Comparison of ENCODE assay signal across 15 cellular contexts in genomic region chr2:42371621-42372473, GRCh38. TPM values are rescaled to one million over a fixed set of nuclear protein-coding genes. Genes with fewer than 3 reads are reported as not detected.
DNase-seq lines count a peak whose midpoint lies in the region; ATAC-seq, FAIRE-seq and TF ChIP-seq lines count a peak whose summit lies in the region.
"Had no signal": no experiment of that assay in that cellular context is flagged by ENCODE, and none has a peak within 500 bp of the region (broad histone marks: within the 10 kb centered on the region; RNA-seq: fewer than 3 reads in every experiment).

No MANE protein-coding gene starts in this region.

- no peak for TF ChIP-seq CTCF in H9 (conservative IDR thresholded peaks at IDR 0.05)
- no peak for TF ChIP-seq CTCF in endodermal cell (conservative IDR thresholded peaks at IDR 0.05)
- TF ChIP-seq CTCF in pancreas (IDR thresholded peaks at IDR 0.05): no peak

- no peak for FAIRE-seq in pancreas (lab: Jason Lieb, UNC)
- FAIRE-seq: endothelial cell of umbilical vein, GM12892, TTC549 had no signal

- no peaks in the 10 kb centered on the region for H4K20me1 ChIP-seq in H9 (ENCODE audit: control insufficient read depth, insufficient read depth, insufficient read length)

- no peak overlapping the region for H3K9ac ChIP-seq in H9 (ENCODE audit: extremely low read depth, insufficient read length, low read length)
- no peak overlapping the region for H3K9ac ChIP-seq in endodermal cell (ENCODE audit: extremely low read depth, low read length, poor library complexity, severe bottlenecking)
- H3K9ac ChIP-seq: GM23248 had no signal

- H3K27me3 ChIP-seq in H9 (ENCODE audit: insufficient read depth, low read length) (no peaks in the 10 kb centered on the region), endodermal cell (ENCODE audit: control insufficient read depth, insufficient read depth, low read length, poor library complexity, severe bottlenecking) (no peaks in the 10 kb centered on the region), pancreas (no peaks in the 10 kb centered on the region)

- no peaks in the 10 kb centered on the region for H3K9me3 Mint-ChIP-seq in H9
- H3K9me3 Mint-ChIP-seq in endodermal cell: no peaks in the 10 kb centered on the region
- H3K9me3 Mint-ChIP-seq: activated naive CD4-positive, alpha-beta T cell treated with anti-CD3 and anti-CD28 coated beads, Interleukin-2, amount 10 ng/mL, durations not matched to agents 7 days and 5 days had no signal

- H3K79me2 ChIP-seq in H9 (ENCODE audit: insufficient read depth, low read length): no peaks in the 10 kb centered on the region

- no peak overlapping the region for H3K18ac ChIP-seq in H9 (ENCODE audit: insufficient read length, low read depth, low read length)

- H2AK5ac ChIP-seq in H9 (ENCODE audit: insufficient read length, low read length): no peak overlapping the region

- H3K23ac ChIP-seq in H9 (ENCODE audit: insufficient read length, low read depth, low read length): no peak overlapping the region

- no peaks in the 10 kb centered on the region for H3K36me3 Mint-ChIP-seq in H9 (ENCODE audit: insufficient read depth in 1 of 3, low read depth in 3 of 3)
- no peaks in the 10 kb centered on the region for H3K36me3 Mint-ChIP-seq in endodermal cell (ENCODE audit: low read depth)
- H3K36me3 Mint-ChIP-seq: activated naive CD4-positive, alpha-beta T cell treated with anti-CD3 and anti-CD28 coated beads, Interleukin-2, amount 10 ng/mL, durations not matched to agents 7 days and 5 days had no signal

- DNase-seq in H9: no peak
- peak; percentile 53 for DNase-seq in NCI-H446 treated with DMSO at 0.1 percent for 48 hours (lab: John Stamatoyannopoulos, UW)
- DNase-seq in endodermal cell: peak; percentile 35
- no peak for DNase-seq in pancreas
- DNase-seq in posterior vena cava (ENCODE audit: low spot score): no peak
- no peak for DNase-seq in OCI-M1 (lab: John Stamatoyannopoulos, UW)
- DNase-seq in activated CD4-positive, alpha-beta T cell treated with anti-CD3 and anti-CD28 coated beads, Interleukin-2, amount 50 U/mL, for 48 hours: no peak
- DNase-seq: activated naive CD4-positive, alpha-beta T cell treated with anti-CD3 and anti-CD28 coated beads, Interleukin-2, amount 10 ng/mL, durations not matched to agents 7 days and 5 days; AML-193; GM23248; NCI-H226 had no signal

- no peaks in the 10 kb centered on the region for H3K79me1 ChIP-seq in H9 (ENCODE audit: insufficient read depth, low read depth, low read length, poor library complexity, severe bottlenecking)

- H3K9me3 ChIP-seq in H9 (ENCODE audit: control insufficient read depth, low read depth, low read length): no peaks in the 10 kb centered on the region
- H3K9me3 ChIP-seq in endodermal cell (ENCODE audit: control insufficient read depth, low read length): no peaks in the 10 kb centered on the region
- H3K9me3 ChIP-seq in pancreas: no peaks in the 10 kb centered on the region

- no peak overlapping the region for H3T11ph ChIP-seq in H9 (ENCODE audit: low read length)

- ATAC-seq in pancreas (peak in 3 of 4 donors; percentile 36 to 65 (median 60)), HG02623 (IDR thresholded peaks at IDR 0.05; ENCODE audit: unreplicated experiment) (no peak)

- intact Hi-C loops in pancreas (cut with DNase I): no loop called here
- intact Hi-C loops in posterior vena cava (cut with DNase I): no loop called here

- H2BK120ac ChIP-seq in H9 (ENCODE audit: low read depth, low read length, poor library complexity, severe bottlenecking): no peak overlapping the region

- no peaks in the 10 kb centered on the region for H3K27me3 Mint-ChIP-seq in H9 (ENCODE audit: low read depth)
- H3K27me3 Mint-ChIP-seq in endodermal cell (ENCODE audit: insufficient read depth): no peaks in the 10 kb centered on the region

- no peak overlapping the region for H2BK12ac ChIP-seq in H9 (ENCODE audit: insufficient read length, low read depth, low read length)

- H3K27ac Mint-ChIP-seq in H9: peak overlapping the region in 2 of 3 experiments; percentile 53 to 81; a peak in 3 of 7 replicates
- no peak overlapping the region for H3K27ac Mint-ChIP-seq in endodermal cell
- H3K27ac Mint-ChIP-seq: activated naive CD4-positive, alpha-beta T cell treated with anti-CD3 and anti-CD28 coated beads, Interleukin-2, amount 10 ng/mL, durations not matched to agents 7 days and 5 days had no signal

- H3K4me3 Mint-ChIP-seq in H9: no peak overlapping the region
- H3K4me3 Mint-ChIP-seq in endodermal cell: no peak overlapping the region
- H3K4me3 Mint-ChIP-seq: activated naive CD4-positive, alpha-beta T cell treated with anti-CD3 and anti-CD28 coated beads, Interleukin-2, amount 10 ng/mL, durations not matched to agents 7 days and 5 days had no signal

- H3K36me3 ChIP-seq in endodermal cell (ENCODE audit: control insufficient read depth, insufficient read depth, low read length) (no peaks in the 10 kb centered on the region), pancreas (no peaks in the 10 kb centered on the region)

- H3K4me1 Mint-ChIP-seq in H9: peaks cover 4 to 13% of the 10 kb centered on the region in 2 experiments; a peak in 2 of 4 replicates
- peaks cover 15% of the 10 kb centered on the region for H3K4me1 Mint-ChIP-seq in endodermal cell

- no peak overlapping the region for H3K4ac ChIP-seq in H9 (ENCODE audit: low read depth, low read length)

- H3K23me2 ChIP-seq in H9 (ENCODE audit: insufficient read length, low read depth, low read length, poor library complexity, severe bottlenecking): no peaks in the 10 kb centered on the region

- H3K56ac ChIP-seq in H9 (ENCODE audit: insufficient read length, low read depth, low read length): no peak overlapping the region

- no peak overlapping the region for H3K14ac ChIP-seq in H9 (ENCODE audit: insufficient read depth, low read length)

- H4K8ac ChIP-seq in H9 (replicated peaks; ENCODE audit: insufficient read length, low read depth, low read length): no peak overlapping the region

- no peak overlapping the region for H3K4me3 ChIP-seq in endodermal cell (ENCODE audit: low read length)
- no peak overlapping the region for H3K4me3 ChIP-seq in pancreas
- H3K4me3 ChIP-seq: GM23248 had no signal

- no peaks in the 10 kb centered on the region for H3K4me1 ChIP-seq in H9 (ENCODE audit: insufficient read depth, low read length)
- H3K4me1 ChIP-seq in endodermal cell (ENCODE audit: control insufficient read depth, insufficient read depth, low read length): peaks cover 10% of the 10 kb centered on the region
- no peaks in the 10 kb centered on the region for H3K4me1 ChIP-seq in pancreas

- no peak overlapping the region for H4K91ac ChIP-seq in H9 (ENCODE audit: insufficient read length, low read depth, low read length)

- no peak overlapping the region for H2BK20ac ChIP-seq in H9 (ENCODE audit: low read depth, low read length, poor library complexity, severe bottlenecking)

- no peak overlapping the region for H2BK15ac ChIP-seq in H9 (ENCODE audit: low read depth, low read length)

- no peak overlapping the region for H2BK5ac ChIP-seq in H9 (ENCODE audit: insufficient read length, low read length)

- no peak overlapping the region for H2AFZ ChIP-seq in H9 (ENCODE audit: low read length)
- H2AFZ ChIP-seq: GM23248 had no signal

- H3K27ac ChIP-seq in H9 (ENCODE audit: insufficient read length, low read depth, low read length) (no peak overlapping the region), endodermal cell (ENCODE audit: low read depth, low read length) (no peak overlapping the region), pancreas (no peak overlapping the region)
- H3K27ac ChIP-seq: GM23248 had no signal

- WGBS in H9 (ENCODE audit: extremely low coverage, insufficient read length, low lambda C conversion rate): no CpG with 5 or more reads among the region's 11 CpGs
- 92 to 97% methylated on average over 8 to 11 of the region's 11 CpGs for WGBS in endodermal cell (ENCODE audit: insufficient coverage in 1 of 2, insufficient read length in 1 of 2), 2 experiments
- 81 to 83% methylated on average over 11 of the region's 11 CpGs for WGBS in pancreas, 2 donors

- H3K4me2 ChIP-seq in H9 (ENCODE audit: insufficient read depth, insufficient read length, low read length): no peak overlapping the region

- no peak overlapping the region for H4K5ac ChIP-seq in H9 (ENCODE audit: insufficient read length, low read depth, low read length)

RNA-seq across cellular contexts. Expression of gene COX7A2L, which starts 10.8 kb away (rescaled TPM):
- total RNA-seq in H9 (2021) (102 and 103 TPM in 2 replicates), endodermal cell (100 to 1,000 TPM; 113 to 117 TPM), pancreas (10 to 100 TPM; 34.8 to 54.3 (median 49.7) TPM), posterior vena cava (10 to 100 TPM; 58.1 to 58.7 TPM)
- polyA plus RNA-seq in endodermal cell (2013, experiment 1 of 2): 150 TPM
- polyA plus RNA-seq in endodermal cell (2013, experiment 2 of 2): 134 TPM
- polyA plus RNA-seq in pancreas: 10 to 100 TPM; 40.0 to 91.5 TPM

Comparison
In these comparisons a context has a peak if more than half of its experiments do, and no peak if none do; other contexts are left out.
1. DNase-seq: peak in NCI-H446 treated with DMSO at 0.1 percent for 48 hours (single experiment) and endodermal cell (single experiment); none in H9 (single experiment), pancreas (0 of 6), posterior vena cava (single experiment), OCI-M1 (single experiment) and activated CD4-positive, alpha-beta T cell treated with anti-CD3 and anti-CD28 coated beads, Interleukin-2, amount 50 U/mL, for 48 hours (0 of 2).